Comparison of ENCODE assay signal across 8 cellular contexts in genomic region chr14:103185051-103186027, GRCh38.
DNase-seq lines count a peak whose midpoint lies in the region; ATAC-seq, FAIRE-seq and TF ChIP-seq lines count a peak whose summit lies in the region.

No MANE protein-coding gene starts in this region.

- H3K36me3 ChIP-seq in HepG2 (replicated peaks in 1 of 2; ENCODE audit: control insufficient read depth in 1 of 2, insufficient read depth in 2 of 2, low read length in 2 of 2) (no peaks in the 10 kb centered on the region), aorta (ENCODE audit: control insufficient read depth in 1 of 2, insufficient read depth in 2 of 2, low read length in 1 of 2) (no peaks in the 10 kb centered on the region)

- H3K4me2 ChIP-seq in HepG2 (ENCODE audit: low read depth, low read length): peak overlapping the region; percentile 77

- intact Hi-C loops in HepG2 (cut with micrococcal nuclease; ENCODE audit: unreplicated experiment): loop anchor here (5.0 kb wide), 2 partner anchors 83 to 107 kb away; no protein-coding TSS in a partner anchor
- intact Hi-C loops in aorta (cut with DNase I): loop anchor here in 1 of 2 donors (5.0 to 10.0 kb wide), 2 partner anchors 78 to 109 kb away; no protein-coding TSS in a partner anchor

- peak; percentile 21 for FAIRE-seq in HepG2 (lab: Jason Lieb, UNC)

- H3K9me3 ChIP-seq in HepG2 (ENCODE audit: low read length): no peaks in the 10 kb centered on the region
- no peaks in the 10 kb centered on the region for H3K9me3 ChIP-seq in aorta (ENCODE audit: control insufficient read depth, low read length)

- no peak overlapping the region for H3K9ac ChIP-seq in HepG2 (ENCODE audit: insufficient read depth, low read depth, low read length)

- TF ChIP-seq CTCF in HepG2 (CRISPR knock-in tag; IDR thresholded peaks at IDR 0.05): peak; percentile 46

- H3K27ac ChIP-seq in HepG2 (ENCODE audit: extremely low read length, insufficient read depth, low read length): no peak overlapping the region
- no peak overlapping the region for H3K27ac ChIP-seq in aorta (ENCODE audit: low read depth in 1 of 2, low read length in 2 of 2)

- POLR2A ChIA-PET in HepG2 (lab: Yijun Ruan, JAX): no interaction called here

- 21% methylated on average over 13 of the region's 13 CpGs for WGBS in HepG2 (ENCODE audit: low lambda C conversion rate)
- WGBS in aorta, 2 donors: 58 to 62% methylated on average over 13 of the region's 13 CpGs

- H4K20me1 ChIP-seq in HepG2 (ENCODE audit: insufficient read depth, low read length): no peaks in the 10 kb centered on the region

- no TSS peak for BruUV-seq in HepG2 (replicated peaks; lab: Mats Ljungman, UMichigan)

- in situ Hi-C loops in HepG2 (cut with HindIII; ENCODE audit: extremely low pct_ligation_motif_present, low pct_unique_long_range_greater_than_20kb): no loop called here

- no peaks in the 10 kb centered on the region for H3K79me2 ChIP-seq in HepG2 (ENCODE audit: insufficient read depth, low read length)

- no peaks in the 10 kb centered on the region for H3K27me3 ChIP-seq in HepG2 (ENCODE audit: control insufficient read depth in 1 of 2, insufficient read depth in 2 of 2, low read length in 2 of 2)
- no peaks in the 10 kb centered on the region for H3K27me3 ChIP-seq in aorta (ENCODE audit: control insufficient read depth in 1 of 2, insufficient read depth in 2 of 2, low read length in 1 of 2)

- TF ChIP-seq POLR2A in HepG2 (IDR thresholded peaks at IDR 0.05; ENCODE audit: insufficient read depth in 1 of 2, low read depth in 2 of 2, low read length in 2 of 2): no peak

- CTCF ChIA-PET in HepG2 (lab: Yijun Ruan, JAX; ENCODE audit: low intra/inter-chr PET ratio, low total read pairs): interaction anchor here (0.6 to 1.6 kb wide), 3 partner anchors 58 to 261 kb away, joined by 3 to 5 read pairs (median 3); no protein-coding TSS in a partner anchor

- no peak overlapping the region for H2AFZ ChIP-seq in HepG2 (ENCODE audit: low read length)

- ATAC-seq in HepG2: no peak
- ATAC-seq in aorta (ENCODE audit: low FRiP score): no peak

- no peak for TF ChIP-seq RAD21 in HepG2 (CRISPR knock-in tag; IDR thresholded peaks at IDR 0.05)

- TF ChIP-seq EP300 in HepG2 (IDR thresholded peaks at IDR 0.05; ENCODE audit: low read depth in 2 of 2, low read length in 2 of 2): no peak
- TF ChIP-seq EP300 in HepG2 (CRISPR knock-in tag; IDR thresholded peaks at IDR 0.05; ENCODE audit: borderline replicate concordance): no peak

- H3K4me3 ChIP-seq in HepG2 (replicated peaks in 1 of 3; ENCODE audit: insufficient read depth in 1 of 3, low read depth in 2 of 3, low read length in 3 of 3) (no peak overlapping the region), aorta (ENCODE audit: low read length in 2 of 2) (no peak overlapping the region)

- peaks cover 35% of the 10 kb centered on the region for H3K4me1 ChIP-seq in HepG2 (ENCODE audit: insufficient read depth, low read length)
- no peaks in the 10 kb centered on the region for H3K4me1 ChIP-seq in aorta (ENCODE audit: control insufficient read depth in 1 of 2, insufficient read depth in 2 of 2, low read length in 2 of 2)

- DNase-seq in DMS53 (lab: John Stamatoyannopoulos, UW): peak; percentile 38
- no peak for DNase-seq in DMS53 treated with DMSO at 0.1 percent for 48 hours (lab: John Stamatoyannopoulos, UW; ENCODE audit: unreplicated experiment)
- DNase-seq in NCI-H1417 (lab: John Stamatoyannopoulos, UW): peak; percentile 27 to 79 (median 52)
- DNase-seq in amniotic epithelial cell (ENCODE audit: low read depth): peak; percentile 49
- peak; percentile 27 for DNase-seq in HepG2 (ENCODE audit: low spot score)
- DNase-seq in central memory CD4-positive, alpha-beta T cell: no peak
- DNase-seq in aorta: no peak
- no peak for DNase-seq in ureter (ENCODE audit: low spot score)

TF ChIP-seq in HepG2, 621 proteins besides CTCF, POLR2A, EP300 and RAD21:
- TF ChIP-seq ZNF362 (CRISPR knock-in tag; IDR thresholded peaks at IDR 0.05; ENCODE audit: borderline replicate concordance) (peak; percentile 79), NFKBIZ (CRISPR knock-in tag; IDR thresholded peaks at IDR 0.05) (no peak), STAG1 (CRISPR knock-in tag; IDR thresholded peaks at IDR 0.05) (peak; percentile 36; the same call in 1 of the 2 replicates), GPBP1L1 (CRISPR knock-in tag; IDR thresholded peaks at IDR 0.05) (no peak), SMC3 (IDR thresholded peaks at IDR 0.05; ENCODE audit: low read length) (0 out of 2 replicates have a peak, but pooled peaks have one; percentile 36)

Comparison
In these comparisons a context has a peak if more than half of its experiments do, and no peak if none do; other contexts are left out.
1. DNase-seq: peak in DMS53 (single experiment), NCI-H1417 (3 of 3), amniotic epithelial cell (single experiment) and HepG2 (single experiment); none in DMS53 treated with DMSO at 0.1 percent for 48 hours (single experiment), central memory CD4-positive, alpha-beta T cell (single experiment), aorta (0 of 2) and ureter (single experiment).